Comparison of ENCODE assay signal across 8 cellular contexts in the genomic region with DNA sequence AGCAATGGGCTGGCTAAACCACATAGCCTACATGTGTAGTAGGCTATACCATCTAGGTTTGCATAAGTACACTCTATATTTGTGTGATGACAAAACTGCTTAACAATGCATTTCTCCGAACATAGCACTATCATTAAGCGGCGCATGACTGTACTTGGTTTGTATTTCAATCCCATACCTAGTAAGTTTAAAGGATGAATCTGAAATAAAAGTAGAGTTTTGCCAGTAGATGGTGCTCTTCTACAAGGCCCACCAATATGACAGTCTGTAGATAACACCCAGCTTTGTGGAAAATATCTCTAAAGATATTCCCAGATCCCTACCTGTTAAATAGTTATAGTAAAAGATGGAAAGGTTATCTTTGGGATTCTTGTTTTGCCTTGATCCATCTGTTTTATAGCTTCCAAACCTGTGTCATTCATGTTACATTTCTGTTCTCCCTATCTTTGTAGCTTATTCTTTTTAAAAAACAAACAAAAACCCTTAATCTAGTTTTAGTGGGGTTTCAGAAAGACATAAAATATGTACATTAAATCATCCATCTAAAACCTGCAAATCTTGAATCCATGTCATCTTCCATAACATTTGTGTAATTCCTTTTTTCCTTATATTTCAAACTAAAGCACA. TPM values are rescaled to one million over a fixed set of nuclear protein-coding genes. Genes with fewer than 3 reads are reported as not detected.
DNase-seq lines count a peak whose midpoint lies in the region; ATAC-seq and TF ChIP-seq lines count a peak whose summit lies in the region.

No MANE protein-coding gene starts in this region.

- DNase-seq in Caki2 (ENCODE audit: low read depth), result peak; percentile 80
- peak; percentile 34 for DNase-seq in NCI-H748 (lab: John Stamatoyannopoulos, UW; ENCODE audit: unreplicated experiment)
- DNase-seq in brain microvascular endothelial cell, result peak; percentile 64
- no peak for DNase-seq in left lung
- no peak for DNase-seq in activated CD8-positive, alpha-beta memory T cell treated with anti-CD3 and anti-CD28 coated beads, Interleukin-2, amount 50 U/mL, for 4 hours
- no peak for DNase-seq in activated naive CD4-positive, alpha-beta T cell treated with anti-CD3 and anti-CD28 coated beads, Interleukin-2, amount 50 U/mL, for 16 hours

- peaks cover 0 to 5% of the 10 kb centered on the region in 2 donors for H3K4me1 ChIP-seq in left lung

- in situ Hi-C loops in Caki2 (cut with HindIII; ENCODE audit: low pct_unique_long_range_greater_than_20kb, low sequenced_read_pairs), result no loop called here
- in situ Hi-C loops in brain microvascular endothelial cell (cut with HindIII; ENCODE audit: low pct_ligation_motif_present, low sequenced_read_pairs), result no loop called here

- H3K27ac ChIP-seq in brain microvascular endothelial cell (no peak overlapping the region), left lung (no peak overlapping the region)

- no peaks in the 10 kb centered on the region for H3K9me3 ChIP-seq in left lung

- H3K36me3 ChIP-seq in brain microvascular endothelial cell (replicated peaks) (no peaks in the 10 kb centered on the region), left lung (peaks cover 0 to 30% of the 10 kb centered on the region in 2 donors)

- ATAC-seq in GM19035 (IDR thresholded peaks at IDR 0.05; ENCODE audit: unreplicated experiment), result peak; percentile 58
- peak; percentile 58 for ATAC-seq in HG03196 (IDR thresholded peaks at IDR 0.05; ENCODE audit: unreplicated experiment)
- ATAC-seq in left lung, result peak; percentile 65

- H3K4me3 ChIP-seq in brain microvascular endothelial cell (ENCODE audit: low read depth, low read length) (no peak overlapping the region), left lung (no peak overlapping the region)

- intact Hi-C loops in left lung (cut with DNase I), result no loop called here

- peak; percentile 59 for TF ChIP-seq CTCF in brain microvascular endothelial cell (IDR thresholded peaks at IDR 0.05; ENCODE audit: low read depth, low read length, missing control alignments)
- TF ChIP-seq CTCF in left lung (IDR thresholded peaks at IDR 0.05), result peak; percentile 32 to 50

- H3K27me3 ChIP-seq in brain microvascular endothelial cell (replicated peaks) (no peaks in the 10 kb centered on the region), left lung (no peaks in the 10 kb centered on the region)

RNA-seq across cellular contexts. Expression of a gene that starts 20.7 kb away (rescaled TPM):
- 9.1 and 14.0 TPM in 2 replicates for total RNA-seq in Caki2 (2014; rRNA removed; shearing (Covaris generic); ENCODE audit: low replicate concordance)
- 10 to 100 TPM; 14.7 to 16.3 TPM for total RNA-seq in left lung

RNA-seq across cellular contexts. Expression of a gene that starts 33.9 kb away (rescaled TPM):
- 14.5 and 21.4 TPM in 2 replicates for total RNA-seq in Caki2 (2014; rRNA removed; shearing (Covaris generic); ENCODE audit: low replicate concordance)
- 1 to 10 TPM; 1.1 to 6.4 TPM for total RNA-seq in left lung

Comparison
In these comparisons a context has a peak if more than half of its experiments do, and no peak if none do; other contexts are left out.
1. DNase-seq: peak in Caki2 (single experiment), NCI-H748 (single experiment) and brain microvascular endothelial cell (single experiment); none in left lung (0 of 2), activated CD8-positive, alpha-beta memory T cell treated with anti-CD3 and anti-CD28 coated beads, Interleukin-2, amount 50 U/mL, for 4 hours (single experiment) and activated naive CD4-positive, alpha-beta T cell treated with anti-CD3 and anti-CD28 coated beads, Interleukin-2, amount 50 U/mL, for 16 hours (single experiment).
2. Peak in every context shown above with its lines, with median percentiles within 50 percentile points of each other: ATAC-seq.